Comparison of ENCODE assay signal across 8 cellular contexts in genomic region chr5:140965905-140966292, GRCh38. TPM values are rescaled to one million over a fixed set of nuclear protein-coding genes. Genes with fewer than 3 reads are reported as not detected.
DNase-seq lines count a peak whose midpoint lies in the region; TF ChIP-seq lines count a peak whose summit lies in the region.

No MANE protein-coding gene starts in this region.

- H3K4me3 Mint-ChIP-seq in glutamatergic neuron (ENCODE audit: unreplicated experiment) = peak overlapping the region; percentile 89
- no peak overlapping the region for H3K4me3 Mint-ChIP-seq in activated T-helper 2 cell treated with anti-CD3 and anti-CD28 coated beads, Interferon-gamma antibody, Interleukin-2, Interleukin-4, amounts not matched to agents 10 μg/mL and 5 μg/mL and 100 μg/mL, durations not matched to agents 14 hours and 24 hours and 36 hours (ENCODE audit: low read depth)

- in situ Hi-C loops in G401 (cut with HindIII; ENCODE audit: low sequenced_read_pairs) = no loop called here

- H3K36me3 Mint-ChIP-seq in glutamatergic neuron (ENCODE audit: unreplicated experiment) = no peaks in the 10 kb centered on the region
- no peaks in the 10 kb centered on the region for H3K36me3 Mint-ChIP-seq in activated T-helper 2 cell treated with anti-CD3 and anti-CD28 coated beads, Interferon-gamma antibody, Interleukin-2, Interleukin-4, amounts not matched to agents 10 μg/mL and 5 μg/mL and 100 μg/mL, durations not matched to agents 14 hours and 24 hours and 36 hours (ENCODE audit: low read depth)

- peak overlapping the region; percentile 74 for H3K4me3 ChIP-seq in retinal pigment epithelial cell (ENCODE audit: low read length)

- peaks cover 2% of the 10 kb centered on the region for H3K27me3 Mint-ChIP-seq in glutamatergic neuron (ENCODE audit: unreplicated experiment)
- peaks cover 7% of the 10 kb centered on the region for H3K27me3 Mint-ChIP-seq in activated T-helper 2 cell treated with anti-CD3 and anti-CD28 coated beads, Interferon-gamma antibody, Interleukin-2, Interleukin-4, amounts not matched to agents 10 μg/mL and 5 μg/mL and 100 μg/mL, durations not matched to agents 14 hours and 24 hours and 36 hours (ENCODE audit: low read depth)

- intact Hi-C loops in activated T-helper 2 cell treated with anti-CD3 and anti-CD28 coated beads, Interferon-gamma antibody, Interleukin-2, Interleukin-4, amounts not matched to agents 10 μg/mL and 5 μg/mL and 100 μg/mL, durations not matched to agents 14 hours and 24 hours and 36 hours (cut with micrococcal nuclease) = no loop called here

- DNase-seq in G401 (ENCODE audit: low spot score) (peak; percentile 55), SHP77 treated with DMSO at 0.1 percent for 48 hours (lab: John Stamatoyannopoulos, UW) (peak; percentile 17), glutamatergic neuron (no peak), retinal pigment epithelial cell (ENCODE audit: low read depth) (no peak), GM19240 (ENCODE audit: insufficient read length, low spot score) (no peak), SIG-M5 treated with dmso at 0.1 percent for 504 hours (lab: John Stamatoyannopoulos, UW; ENCODE audit: unreplicated experiment) (no peak), KG1 (lab: John Stamatoyannopoulos, UW) (no peak)
- no peak for DNase-seq in activated T-helper 2 cell treated with anti-CD3 and anti-CD28 coated beads, Interferon-gamma antibody, Interleukin-2, Interleukin-4, amounts not matched to agents 10 μg/mL and 5 μg/mL and 100 μg/mL, durations not matched to agents 14 hours and 24 hours and 36 hours (ENCODE audit: low spot score)

- H3K9me3 Mint-ChIP-seq in glutamatergic neuron (ENCODE audit: unreplicated experiment) = peaks cover 5% of the 10 kb centered on the region
- no peaks in the 10 kb centered on the region for H3K9me3 Mint-ChIP-seq in activated T-helper 2 cell treated with anti-CD3 and anti-CD28 coated beads, Interferon-gamma antibody, Interleukin-2, Interleukin-4, amounts not matched to agents 10 μg/mL and 5 μg/mL and 100 μg/mL, durations not matched to agents 14 hours and 24 hours and 36 hours

- peak overlapping the region; percentile 86 for H3K27ac Mint-ChIP-seq in glutamatergic neuron (ENCODE audit: unreplicated experiment)
- H3K27ac Mint-ChIP-seq in activated T-helper 2 cell treated with anti-CD3 and anti-CD28 coated beads, Interferon-gamma antibody, Interleukin-2, Interleukin-4, amounts not matched to agents 10 μg/mL and 5 μg/mL and 100 μg/mL, durations not matched to agents 14 hours and 24 hours and 36 hours = no peak overlapping the region

- no peak for TF ChIP-seq CTCF in glutamatergic neuron (IDR thresholded peaks at IDR 0.05; ENCODE audit: partially characterized antibody, unreplicated experiment)
- TF ChIP-seq CTCF in retinal pigment epithelial cell (conservative IDR thresholded peaks at IDR 0.05; ENCODE audit: low read depth, low read length) = no peak

- peaks cover 13% of the 10 kb centered on the region for H3K4me1 Mint-ChIP-seq in glutamatergic neuron (ENCODE audit: low read depth, unreplicated experiment)
- no peaks in the 10 kb centered on the region for H3K4me1 Mint-ChIP-seq in activated T-helper 2 cell treated with anti-CD3 and anti-CD28 coated beads, Interferon-gamma antibody, Interleukin-2, Interleukin-4, amounts not matched to agents 10 μg/mL and 5 μg/mL and 100 μg/mL, durations not matched to agents 14 hours and 24 hours and 36 hours (ENCODE audit: low read depth)

RNA-seq across cellular contexts. Expression of gene PCDHAC2, which starts 0.4 kb away (rescaled TPM):
- 7.8 and 8.0 TPM in 2 replicates for total RNA-seq in G401 (2014; rRNA removed; shearing (Covaris generic))
- total RNA-seq in glutamatergic neuron (ENCODE audit: unreplicated experiment) = 6.0 TPM
- total RNA-seq in activated T-helper 2 cell treated with anti-CD3 and anti-CD28 coated beads, Interferon-gamma antibody, Interleukin-2, Interleukin-4, amounts not matched to agents 10 μg/mL and 5 μg/mL and 100 μg/mL, durations not matched to agents 14 hours and 24 hours and 36 hours = not detected in 2 replicates

RNA-seq across cellular contexts. Expression of gene PCDHAC1, which starts 39.8 kb away (rescaled TPM):
- total RNA-seq in G401 (2014; rRNA removed; shearing (Covaris generic)) = 6.5 and 9.5 TPM in 2 replicates
- 25.2 TPM for total RNA-seq in glutamatergic neuron (ENCODE audit: unreplicated experiment)
- total RNA-seq in activated T-helper 2 cell treated with anti-CD3 and anti-CD28 coated beads, Interferon-gamma antibody, Interleukin-2, Interleukin-4, amounts not matched to agents 10 μg/mL and 5 μg/mL and 100 μg/mL, durations not matched to agents 14 hours and 24 hours and 36 hours = not detected in 2 replicates

Comparison
In these comparisons a context has a peak if more than half of its experiments do, and no peak if none do; other contexts are left out.
1. DNase-seq: peak in G401 (single experiment) and SHP77 treated with DMSO at 0.1 percent for 48 hours (single experiment); none in glutamatergic neuron (single experiment), retinal pigment epithelial cell (single experiment), activated T-helper 2 cell treated with anti-CD3 and anti-CD28 coated beads, Interferon-gamma antibody, Interleukin-2, Interleukin-4, amounts not matched to agents 10 μg/mL and 5 μg/mL and 100 μg/mL, durations not matched to agents 14 hours and 24 hours and 36 hours (single experiment), GM19240 (single experiment), SIG-M5 treated with dmso at 0.1 percent for 504 hours (single experiment) and KG1 (single experiment).